ENCODE assay signal across 15 cellular contexts in genomic region chr1:23614128-23614660, GRCh38. TPM values are rescaled to one million over a fixed set of nuclear protein-coding genes. Genes with fewer than 3 reads are reported as not detected.
DNase-seq lines count a peak whose midpoint lies in the region; FAIRE-seq and TF ChIP-seq lines count a peak whose summit lies in the region.
"Had no signal": no experiment of that assay in that cellular context is flagged by ENCODE, and none has a peak within 500 bp of the region (broad histone marks: within the 10 kb centered on the region; RNA-seq: fewer than 3 reads in every experiment).

No MANE protein-coding gene starts in this region.

- peak; percentile 95 for FAIRE-seq in GM12892 (lab: Jason Lieb, UNC)
- FAIRE-seq: A204.1 had no signal

- H3K4me3 ChIP-seq in WERI-Rb-1 (ENCODE audit: low read depth, low read length) (no peak overlapping the region), mesendoderm (ENCODE audit: low read length) (no peak overlapping the region)
- H3K4me3 ChIP-seq: SJCRH30, tibial artery had no signal

- H3K36me3 Mint-ChIP-seq in T-helper 1 cell treated with Interleukin-12 subunit alpha and Interleukin-12 subunit beta and Interleukin-4 antibody, amounts not matched to agents 30 μg/mL and 1 μg/mL, for 36 hours (ENCODE audit: low read depth): peaks cover 3% of the 10 kb centered on the region

- TF ChIP-seq CTCF in WERI-Rb-1 (IDR thresholded peaks at IDR 0.05; ENCODE audit: low read depth, low read length): no peak

- WGBS in mesendoderm (ENCODE audit: extremely low coverage, insufficient coverage, low lambda C conversion rate): no CpG with 5 or more reads among the region's 7 CpGs

- no peak for TF ChIP-seq POLR2A in GM12892 (IDR thresholded peaks at IDR 0.05; ENCODE audit: low read depth, low read length)

- H3K79me2 ChIP-seq in mesendoderm (ENCODE audit: control insufficient read depth, insufficient read depth, low read length): no peaks in the 10 kb centered on the region

- H2BK5ac ChIP-seq in mesendoderm (ENCODE audit: low read length): no peak overlapping the region

- peaks cover 58% of the 10 kb centered on the region for H3K4me1 Mint-ChIP-seq in T-helper 1 cell treated with Interleukin-12 subunit alpha and Interleukin-12 subunit beta and Interleukin-4 antibody, amounts not matched to agents 30 μg/mL and 1 μg/mL, for 36 hours (ENCODE audit: low read depth)

- H3K4me3 Mint-ChIP-seq in T-helper 1 cell treated with Interleukin-12 subunit alpha and Interleukin-12 subunit beta and Interleukin-4 antibody, amounts not matched to agents 30 μg/mL and 1 μg/mL, for 36 hours: no peak overlapping the region

- H3K4ac ChIP-seq in mesendoderm (ENCODE audit: low read depth, low read length): no peak overlapping the region

- no peak overlapping the region for H4K5ac ChIP-seq in mesendoderm (ENCODE audit: low read length)

- no peak overlapping the region for H4K8ac ChIP-seq in mesendoderm (ENCODE audit: low read depth, low read length)

- H3K79me1 ChIP-seq in mesendoderm (ENCODE audit: low read length): no peaks in the 10 kb centered on the region

- no peak overlapping the region for H2BK120ac ChIP-seq in mesendoderm (ENCODE audit: low read depth, low read length)

- peak overlapping the region; percentile 93 for H3K27ac Mint-ChIP-seq in T-helper 1 cell treated with Interleukin-12 subunit alpha and Interleukin-12 subunit beta and Interleukin-4 antibody, amounts not matched to agents 30 μg/mL and 1 μg/mL, for 36 hours

- H2AK5ac ChIP-seq in mesendoderm (ENCODE audit: low read length): peak overlapping the region; percentile 74

- peaks cover 8% of the 10 kb centered on the region for H3K4me1 ChIP-seq in mesendoderm (ENCODE audit: control insufficient read depth, low read depth, low read length)
- H3K4me1 ChIP-seq: SJCRH30 had no signal

- no peak for DNase-seq in T-helper 1 cell
- no peak for DNase-seq in GM12892 (ENCODE audit: insufficient read length)
- DNase-seq in WERI-Rb-1: peak; percentile 32
- no peak for DNase-seq in mesendoderm
- DNase-seq in NCI-H2196 (lab: John Stamatoyannopoulos, UW; ENCODE audit: unreplicated experiment): no peak
- DNase-seq in NOMO-1 (lab: John Stamatoyannopoulos, UW; ENCODE audit: unreplicated experiment in 2 of 2): no peak
- no peak for DNase-seq in NCI-H2029 treated with DMSO at 0.1 percent for 48 hours (lab: John Stamatoyannopoulos, UW)
- DNase-seq: amniotic stem cell, foreskin melanocyte, NCI-H2029, NCI-H774, SJCRH30, tibial artery had no signal

- H3K36me3 ChIP-seq in WERI-Rb-1 (no peaks in the 10 kb centered on the region), mesendoderm (ENCODE audit: control insufficient read depth, insufficient read depth, low read length) (no peaks in the 10 kb centered on the region)
- H3K36me3 ChIP-seq: SJCRH30, tibial artery had no signal

- H3K9me3 ChIP-seq in WERI-Rb-1 (ENCODE audit: severe bottlenecking): no peaks in the 10 kb centered on the region
- H3K9me3 ChIP-seq: SJCRH30, tibial artery had no signal

- H3K18ac ChIP-seq in mesendoderm (ENCODE audit: low read length): no peak overlapping the region

- H3K27me3 Mint-ChIP-seq in T-helper 1 cell treated with Interleukin-12 subunit alpha and Interleukin-12 subunit beta and Interleukin-4 antibody, amounts not matched to agents 30 μg/mL and 1 μg/mL, for 36 hours (ENCODE audit: low read depth): peaks cover 5% of the 10 kb centered on the region

- H3K56ac ChIP-seq in mesendoderm (ENCODE audit: low read length): no peak overlapping the region

- H3K9ac ChIP-seq in mesendoderm (ENCODE audit: low read length): peak overlapping the region; percentile 4

- no peak overlapping the region for H3K23ac ChIP-seq in mesendoderm (ENCODE audit: low read length)

- H2BK15ac ChIP-seq in mesendoderm (replicated peaks; ENCODE audit: low read depth): no peak overlapping the region

- no peaks in the 10 kb centered on the region for H3K27me3 ChIP-seq in WERI-Rb-1 (ENCODE audit: insufficient read depth, low read depth, severe bottlenecking)
- H3K27me3 ChIP-seq in mesendoderm (ENCODE audit: insufficient read depth, low read length, poor library complexity): no peaks in the 10 kb centered on the region
- H3K27me3 ChIP-seq: tibial artery had no signal

- no peaks in the 10 kb centered on the region for H3K9me3 Mint-ChIP-seq in T-helper 1 cell treated with Interleukin-12 subunit alpha and Interleukin-12 subunit beta and Interleukin-4 antibody, amounts not matched to agents 30 μg/mL and 1 μg/mL, for 36 hours

- no peak overlapping the region for H3K4me2 ChIP-seq in mesendoderm (ENCODE audit: low read length)

- no peak overlapping the region for H3K27ac ChIP-seq in WERI-Rb-1
- H3K27ac ChIP-seq in mesendoderm (ENCODE audit: low read depth, low read length): no peak overlapping the region
- H3K27ac ChIP-seq: SJCRH30, tibial artery had no signal

RNA-seq across cellular contexts. Expression of gene ID3, which starts 54.9 kb away (rescaled TPM):
- 101 TPM for polyA plus RNA-seq in GM12892 (2012; ENCODE audit: missing spikeins)
- polyA plus RNA-seq in mesendoderm (2013, experiment 1 of 2): 209 TPM
- polyA plus RNA-seq in mesendoderm (2013, experiment 2 of 2): 208 TPM
